In the genomic region with DNA sequence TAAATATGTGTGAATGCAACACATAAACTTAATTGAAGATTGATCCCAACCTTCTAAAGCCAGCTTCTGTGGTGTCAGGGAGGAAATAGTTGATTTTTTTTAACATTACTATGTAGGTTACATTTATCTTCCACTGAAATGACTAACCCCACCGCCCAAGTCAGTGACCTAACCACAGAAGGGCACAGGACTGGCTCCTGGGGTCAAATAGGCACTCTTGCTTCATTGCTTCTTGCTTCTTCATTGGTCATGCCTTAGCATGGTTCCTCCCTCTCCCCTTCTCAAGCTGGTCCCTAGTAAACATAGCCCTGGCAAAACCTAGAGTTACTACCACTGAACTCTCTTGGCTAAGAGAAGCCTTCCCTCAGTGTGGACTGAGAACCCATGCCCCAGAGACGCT, we compare ENCODE assay signal across 1 cellular context.
TF ChIP-seq lines count a peak whose summit lies in the region.

No MANE protein-coding gene starts in this region.

TF ChIP-seq in H1, 55 proteins besides CTCF, POLR2A, EP300 and RAD21:
- TF ChIP-seq TAF7 (optimal IDR thresholded peaks at IDR 0.05; ENCODE audit: borderline replicate concordance, low read depth, low read length) (no peak), RXRA (IDR thresholded peaks at IDR 0.05; ENCODE audit: insufficient read depth, low read depth, low read length) (no peak), BACH1 (IDR thresholded peaks at IDR 0.05; ENCODE audit: low read length) (no peak), NANOG (IDR thresholded peaks at IDR 0.05; ENCODE audit: insufficient read depth, low read depth, low read length, poor library complexity, severe bottlenecking) (no peak), TEAD4 (IDR thresholded peaks at IDR 0.05; ENCODE audit: low read depth, low read length) (no peak), TCF12 (IDR thresholded peaks at IDR 0.05; ENCODE audit: low read depth, low read length) (no peak), SRF (IDR thresholded peaks at IDR 0.05; ENCODE audit: low read depth, low read length) (no peak), GTF2F1 (IDR thresholded peaks at IDR 0.05; ENCODE audit: borderline replicate concordance, low read depth, low read length) (no peak), ZNF274 (IDR thresholded peaks at IDR 0.05; ENCODE audit: borderline replicate concordance, extremely low read depth, low read length) (no peak), JUN (IDR thresholded peaks at IDR 0.05; ENCODE audit: low read depth, low read length) (no peak), CEBPB (IDR thresholded peaks at IDR 0.05; ENCODE audit: low read depth, low read length) (no peak), SP4 (IDR thresholded peaks at IDR 0.05; ENCODE audit: low read length) (no peak), CBX8 (IDR thresholded peaks at IDR 0.05; ENCODE audit: borderline replicate concordance, low read depth, low read length) (no peak), KDM5A (IDR thresholded peaks at IDR 0.05; ENCODE audit: low read length) (no peak), NRF1 (IDR thresholded peaks at IDR 0.05; ENCODE audit: low read depth, low read length) (no peak)
- TF ChIP-seq, protein P1, sequence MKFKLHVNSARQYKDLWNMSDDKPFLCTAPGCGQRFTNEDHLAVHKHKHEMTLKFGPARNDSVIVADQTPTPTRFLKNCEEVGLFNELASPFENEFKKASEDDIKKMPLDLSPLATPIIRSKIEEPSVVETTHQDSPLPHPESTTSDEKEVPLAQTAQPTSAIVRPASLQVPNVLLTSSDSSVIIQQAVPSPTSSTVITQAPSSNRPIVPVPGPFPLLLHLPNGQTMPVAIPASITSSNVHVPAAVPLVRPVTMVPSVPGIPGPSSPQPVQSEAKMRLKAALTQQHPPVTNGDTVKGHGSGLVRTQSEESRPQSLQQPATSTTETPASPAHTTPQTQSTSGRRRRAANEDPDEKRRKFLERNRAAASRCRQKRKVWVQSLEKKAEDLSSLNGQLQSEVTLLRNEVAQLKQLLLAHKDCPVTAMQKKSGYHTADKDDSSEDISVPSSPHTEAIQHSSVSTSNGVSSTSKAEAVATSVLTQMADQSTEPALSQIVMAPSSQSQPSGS (IDR thresholded peaks at IDR 0.05; ENCODE audit: low read length) = no peak
- TF ChIP-seq, protein P2, sequence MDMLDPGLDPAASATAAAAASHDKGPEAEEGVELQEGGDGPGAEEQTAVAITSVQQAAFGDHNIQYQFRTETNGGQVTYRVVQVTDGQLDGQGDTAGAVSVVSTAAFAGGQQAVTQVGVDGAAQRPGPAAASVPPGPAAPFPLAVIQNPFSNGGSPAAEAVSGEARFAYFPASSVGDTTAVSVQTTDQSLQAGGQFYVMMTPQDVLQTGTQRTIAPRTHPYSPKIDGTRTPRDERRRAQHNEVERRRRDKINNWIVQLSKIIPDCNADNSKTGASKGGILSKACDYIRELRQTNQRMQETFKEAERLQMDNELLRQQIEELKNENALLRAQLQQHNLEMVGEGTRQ (IDR thresholded peaks at IDR 0.05; ENCODE audit: low read length) = no peak
